1 cellular context compared by ENCODE assay signal in genomic region chr18:69557246-69557781, GRCh38.
TF ChIP-seq lines count a peak whose summit lies in the region.

No MANE protein-coding gene starts in this region.

TF ChIP-seq in H1, 55 proteins besides CTCF, POLR2A, EP300 and RAD21:
- TF ChIP-seq TEAD4 (IDR thresholded peaks at IDR 0.05; ENCODE audit: low read depth, low read length) (peak; percentile 39; the same call in 1 of the 2 replicates), TBP (IDR thresholded peaks at IDR 0.05; ENCODE audit: low read depth, low read length) (no peak)
